32 cellular contexts compared by ENCODE assay signal in the genomic region with DNA sequence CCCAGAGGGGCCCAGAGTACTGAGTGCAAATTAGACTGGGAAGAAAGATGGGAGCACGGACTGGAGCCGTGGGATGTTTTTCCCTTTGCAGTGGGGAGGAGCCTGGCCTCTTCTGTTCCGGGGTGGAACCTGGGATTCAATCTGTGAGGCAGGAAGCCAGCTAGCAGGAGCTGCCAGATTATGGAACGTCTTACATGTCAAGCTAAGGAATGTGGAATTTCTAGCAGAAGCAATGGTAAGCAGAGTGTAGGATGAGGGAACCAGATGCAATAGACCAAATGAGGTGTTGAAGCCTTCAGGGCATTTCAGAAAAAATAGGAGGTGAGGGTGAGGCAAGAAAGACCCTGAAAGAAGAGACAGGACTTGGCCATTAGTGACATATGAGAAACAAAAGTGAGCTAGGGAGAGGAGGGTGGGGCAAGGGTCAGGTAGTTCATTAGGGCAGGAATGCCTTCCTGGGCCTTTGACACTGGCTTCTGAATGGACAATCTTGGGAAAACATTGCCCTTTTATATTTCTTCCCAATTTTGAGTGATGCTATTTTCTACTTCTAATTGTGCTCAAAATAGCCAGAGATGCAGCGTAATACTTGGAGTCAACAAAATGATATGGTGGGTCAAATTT.
A peak's percentile ranks its signal among the peaks of the same experiment; 100 is the strongest.
DNase-seq lines count a peak whose midpoint lies in the region; FAIRE-seq and TF ChIP-seq lines count a peak whose summit lies in the region.
"Had no signal": no experiment of that assay in that cellular context is flagged by ENCODE, and none has a peak within 500 bp of the region (broad histone marks: within the 10 kb centered on the region; RNA-seq: fewer than 3 reads in every experiment).

No MANE protein-coding gene starts in this region.

- peaks cover 2% of the 10 kb centered on the region for H3K27me3 Mint-ChIP-seq in activated naive CD4-positive, alpha-beta T cell treated with anti-CD3 and anti-CD28 coated beads for 36 hours (ENCODE audit: low read depth)
- H3K27me3 Mint-ChIP-seq in astrocyte (ENCODE audit: low read depth, unreplicated experiment) (peaks cover 21% of the 10 kb centered on the region), type B pancreatic cell (no peaks in the 10 kb centered on the region)
- H3K27me3 Mint-ChIP-seq: dendritic cell treated with granulocyte-macrophage colony-stimulating factor and Interleukin-4, amounts not matched to agents 40 ng/mL and 50 ng/mL, for 4 days had no signal

- no peak for TF ChIP-seq CTCF in astrocyte (IDR thresholded peaks at IDR 0.05; ENCODE audit: insufficient read depth, low read depth, low read length)
- no peak for TF ChIP-seq CTCF in type B pancreatic cell (conservative IDR thresholded peaks at IDR 0.05)

- H3K36me3 ChIP-seq in astrocyte (ENCODE audit: insufficient read depth, low read length): no peaks in the 10 kb centered on the region
- H3K36me3 ChIP-seq: cardiac muscle cell, ovary, right lobe of liver, tibial artery had no signal

- no peaks in the 10 kb centered on the region for H3K9me3 ChIP-seq in astrocyte (ENCODE audit: insufficient read depth, low read depth, low read length)
- H3K9me3 ChIP-seq: ovary, right lobe of liver, tibial artery had no signal

- intact Hi-C loops in activated naive CD4-positive, alpha-beta T cell treated with anti-CD3 and anti-CD28 coated beads for 36 hours (cut with micrococcal nuclease): no loop called here

- no peak overlapping the region for H3K4me3 Mint-ChIP-seq in activated naive CD4-positive, alpha-beta T cell treated with anti-CD3 and anti-CD28 coated beads for 36 hours
- H3K4me3 Mint-ChIP-seq in astrocyte (ENCODE audit: unreplicated experiment) (no peak overlapping the region), type B pancreatic cell (no peak overlapping the region)
- H3K4me3 Mint-ChIP-seq: activated CD4-positive, alpha-beta T cell treated with anti-CD3 and anti-CD28 coated beads, Interleukin-2, amount 10 ng/mL, durations not matched to agents 24 days and 14 days; activated naive CD4-positive, alpha-beta T cell treated with anti-CD3 and anti-CD28 coated beads, Interleukin-2, amount 10 ng/mL, durations not matched to agents 7 days and 5 days; activated T-cell treated with anti-CD3 and anti-CD28 coated beads, Interleukin-2, amount 50 U/mL, for 72 hours; CD4-positive, alpha-beta memory T cell; dendritic cell treated with granulocyte-macrophage colony-stimulating factor and Interleukin-4, amounts not matched to agents 40 ng/mL and 50 ng/mL, for 4 days; natural killer cell; stimulated activated naive CD8-positive, alpha-beta T cell treated with anti-CD3 and anti-CD28 coated beads, Interleukin-15, amount 100 ng/mL, for 72 hours; T-helper 17 cell had no signal

- no peaks in the 10 kb centered on the region for H3K4me1 Mint-ChIP-seq in activated naive CD4-positive, alpha-beta T cell treated with anti-CD3 and anti-CD28 coated beads for 36 hours (ENCODE audit: low read depth)
- H3K4me1 Mint-ChIP-seq in astrocyte (ENCODE audit: low read depth, unreplicated experiment): peaks cover 13% of the 10 kb centered on the region
- peaks cover 43% of the 10 kb centered on the region for H3K4me1 Mint-ChIP-seq in type B pancreatic cell (ENCODE audit: unreplicated experiment)
- H3K4me1 Mint-ChIP-seq: activated CD4-positive, alpha-beta T cell treated with anti-CD3 and anti-CD28 coated beads, Interleukin-2, amount 10 ng/mL, durations not matched to agents 24 days and 14 days; activated naive CD4-positive, alpha-beta T cell treated with anti-CD3 and anti-CD28 coated beads, Interleukin-2, amount 10 ng/mL, durations not matched to agents 7 days and 5 days; CD4-positive, alpha-beta memory T cell; stimulated activated naive CD8-positive, alpha-beta T cell treated with anti-CD3 and anti-CD28 coated beads, Interleukin-15, amount 100 ng/mL, for 72 hours; T-helper 17 cell had no signal

- H3K4me3 ChIP-seq in astrocyte (ENCODE audit: insufficient read depth, low read depth, low read length): no peak overlapping the region
- H3K4me3 ChIP-seq: cardiac muscle cell, ovary, right lobe of liver, SK-N-MC, tibial artery had no signal

- H3K4me1 ChIP-seq in astrocyte (ENCODE audit: insufficient read depth, low read length): no peaks in the 10 kb centered on the region

- no peaks in the 10 kb centered on the region for H3K36me3 Mint-ChIP-seq in activated naive CD4-positive, alpha-beta T cell treated with anti-CD3 and anti-CD28 coated beads for 36 hours (ENCODE audit: low read depth)
- no peaks in the 10 kb centered on the region for H3K36me3 Mint-ChIP-seq in astrocyte (ENCODE audit: low read depth, unreplicated experiment)
- peaks cover 3% of the 10 kb centered on the region for H3K36me3 Mint-ChIP-seq in type B pancreatic cell
- H3K36me3 Mint-ChIP-seq: activated naive CD4-positive, alpha-beta T cell treated with anti-CD3 and anti-CD28 coated beads, Interleukin-2, amount 10 ng/mL, durations not matched to agents 7 days and 5 days; CD4-positive, alpha-beta memory T cell; natural killer cell had no signal

- no peak overlapping the region for H2AFZ ChIP-seq in astrocyte (ENCODE audit: low read depth, low read length)

- H3K79me2 ChIP-seq in astrocyte (ENCODE audit: insufficient read depth, low read length): no peaks in the 10 kb centered on the region

- no peak overlapping the region for H3K9ac ChIP-seq in astrocyte (ENCODE audit: low read length)

- DNase-seq in activated naive CD4-positive, alpha-beta T cell treated with anti-CD3 and anti-CD28 coated beads for 36 hours: no peak
- DNase-seq in activated naive CD4-positive, alpha-beta T cell treated with Interleukin-2 at 50 U/mL for 16 hours: no peak
- DNase-seq in astrocyte (ENCODE audit: low read depth) (no peak), left kidney (ENCODE audit: low read depth, low spot score) (peak; percentile 56), type B pancreatic cell (ENCODE audit: extremely low spot score, unreplicated experiment) (no peak), putamen (ENCODE audit: low spot score) (no peak), NCI-H146 treated with DMSO at 0.1 percent for 48 hours (lab: John Stamatoyannopoulos, UW; ENCODE audit: unreplicated experiment) (no peak), NCI-H526 (lab: John Stamatoyannopoulos, UW) (no peak)
- DNase-seq: 8988T; activated CD4-positive, alpha-beta T cell treated with anti-CD3 and anti-CD28 coated beads, Interleukin-2, amount 10 ng/mL, durations not matched to agents 24 days and 14 days; activated naive CD4-positive, alpha-beta T cell treated with anti-CD3 and anti-CD28 coated beads, Interleukin-2, amount 10 ng/mL, durations not matched to agents 7 days and 5 days; activated T-cell treated with anti-CD3 and anti-CD28 coated beads, Interleukin-2, amount 50 U/mL, for 72 hours; amygdala; CD4-positive, alpha-beta memory T cell; GDM1; KBM-7; left colon; midbrain; MV-4-11; natural killer cell; NCI-H1694; NCI-H2171; NCI-H524 treated with DMSO at 0.1 percent for 48 hours; ovary; right lobe of liver; stimulated activated CD4-positive, alpha-beta T cell treated with anti-CD3 and anti-CD28 coated beads, Interleukin-15, amount 100 ng/mL, for 24 hours; stimulated activated naive CD8-positive, alpha-beta T cell treated with anti-CD3 and anti-CD28 coated beads, Interleukin-15, amount 100 ng/mL, for 72 hours; T-helper 17 cell; tibial artery had no signal

- CTCF ChIA-PET in activated naive CD4-positive, alpha-beta T cell treated with anti-CD3 and anti-CD28 coated beads for 36 hours (lab: Charles Lee): interaction anchor here (0.8 kb wide), 1 partner anchor 340 kb away, joined by 3 read pairs; no protein-coding TSS in a partner anchor

- no peaks in the 10 kb centered on the region for H3K9me3 Mint-ChIP-seq in activated naive CD4-positive, alpha-beta T cell treated with anti-CD3 and anti-CD28 coated beads for 36 hours
- H3K9me3 Mint-ChIP-seq in astrocyte (ENCODE audit: unreplicated experiment) (no peaks in the 10 kb centered on the region), type B pancreatic cell (no peaks in the 10 kb centered on the region)
- H3K9me3 Mint-ChIP-seq: activated CD4-positive, alpha-beta T cell treated with anti-CD3 and anti-CD28 coated beads, Interleukin-2, amount 10 ng/mL, durations not matched to agents 24 days and 14 days; activated naive CD4-positive, alpha-beta T cell treated with anti-CD3 and anti-CD28 coated beads, Interleukin-2, amount 10 ng/mL, durations not matched to agents 7 days and 5 days; activated T-cell treated with anti-CD3 and anti-CD28 coated beads, Interleukin-2, amount 50 U/mL, for 72 hours; CD4-positive, alpha-beta memory T cell; dendritic cell treated with granulocyte-macrophage colony-stimulating factor and Interleukin-4, amounts not matched to agents 40 ng/mL and 50 ng/mL, for 4 days; natural killer cell; stimulated activated naive CD8-positive, alpha-beta T cell treated with anti-CD3 and anti-CD28 coated beads, Interleukin-15, amount 100 ng/mL, for 72 hours had no signal

- H3K27me3 ChIP-seq in astrocyte (ENCODE audit: insufficient read depth, low read length): peaks cover 11% of the 10 kb centered on the region
- H3K27me3 ChIP-seq: cardiac muscle cell, ovary, right lobe of liver, tibial artery had no signal

- FAIRE-seq in astrocyte (lab: Jason Lieb, UNC): no peak

- H3K27ac ChIP-seq in astrocyte (ENCODE audit: low read depth, low read length): no peak overlapping the region
- H3K27ac ChIP-seq: cardiac muscle cell, ovary, right lobe of liver, SK-N-MC, tibial artery had no signal

- H3K4me2 ChIP-seq in astrocyte (ENCODE audit: low read length): no peak overlapping the region

- peak overlapping the region; percentile 32 for H3K27ac Mint-ChIP-seq in activated naive CD4-positive, alpha-beta T cell treated with anti-CD3 and anti-CD28 coated beads for 36 hours
- H3K27ac Mint-ChIP-seq in astrocyte (ENCODE audit: unreplicated experiment) (peak overlapping the region; percentile 5), type B pancreatic cell (peak overlapping the region; percentile 35)
- H3K27ac Mint-ChIP-seq: activated CD4-positive, alpha-beta T cell treated with anti-CD3 and anti-CD28 coated beads, Interleukin-2, amount 10 ng/mL, durations not matched to agents 24 days and 14 days; activated naive CD4-positive, alpha-beta T cell treated with anti-CD3 and anti-CD28 coated beads, Interleukin-2, amount 10 ng/mL, durations not matched to agents 7 days and 5 days; activated T-cell treated with anti-CD3 and anti-CD28 coated beads, Interleukin-2, amount 50 U/mL, for 72 hours; CD4-positive, alpha-beta memory T cell; dendritic cell treated with granulocyte-macrophage colony-stimulating factor and Interleukin-4, amounts not matched to agents 40 ng/mL and 50 ng/mL, for 4 days; T-helper 17 cell had no signal

- no peaks in the 10 kb centered on the region for H4K20me1 ChIP-seq in astrocyte (ENCODE audit: insufficient read depth, low read length)
